Comparison of ENCODE assay signal across 18 cellular contexts in the genomic region with DNA sequence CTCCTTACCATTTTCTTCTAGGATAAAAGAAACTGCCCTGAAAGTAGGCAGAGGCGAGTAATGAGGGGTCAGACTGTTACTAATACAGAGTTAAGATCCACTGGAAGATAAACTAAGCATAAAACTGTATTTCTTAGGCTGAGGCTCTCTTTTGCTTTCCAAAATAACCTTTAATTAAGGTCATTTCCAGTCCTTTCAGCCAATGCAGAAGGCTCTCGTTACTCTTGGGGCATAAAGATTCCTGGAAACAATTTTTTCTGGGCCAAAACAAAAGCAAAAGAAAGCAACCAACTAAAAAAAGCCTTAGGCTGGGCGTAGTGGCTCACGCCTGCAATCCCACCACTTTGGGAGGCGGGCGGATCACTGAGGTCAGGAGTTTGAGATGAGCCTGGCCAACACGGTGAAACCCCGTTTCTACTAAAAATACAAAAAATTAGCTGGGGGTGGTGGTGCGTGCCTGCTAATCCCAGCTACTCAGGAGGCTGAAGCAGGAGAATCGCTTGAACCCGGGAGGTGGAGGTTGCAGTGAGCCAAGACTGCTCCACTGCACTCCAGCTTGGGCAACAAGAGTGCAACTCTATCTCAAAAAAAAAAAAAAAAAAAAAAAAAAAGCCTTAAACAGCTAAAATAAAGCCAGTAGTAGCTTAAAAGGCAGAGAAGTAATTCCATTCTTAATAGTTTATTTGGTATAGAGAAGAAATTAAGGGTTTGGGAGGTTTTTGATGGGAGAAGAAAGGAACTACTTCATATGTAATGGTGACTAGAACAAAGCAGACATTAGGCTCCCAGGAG.
DNase-seq lines count a peak whose midpoint lies in the region; ATAC-seq and TF ChIP-seq lines count a peak whose summit lies in the region.
"Had no signal": no experiment of that assay in that cellular context is flagged by ENCODE, and none has a peak within 500 bp of the region (broad histone marks: within the 10 kb centered on the region; RNA-seq: fewer than 3 reads in every experiment).

No MANE protein-coding gene starts in this region.

- peak overlapping the region in 1 of 2 donors; percentile 22 for H3K27ac ChIP-seq in right atrium auricular region
- H3K27ac ChIP-seq in aorta (ENCODE audit: low read depth in 1 of 2, low read length in 2 of 2) = no peak overlapping the region
- H3K27ac ChIP-seq: right lobe of liver had no signal

- peak overlapping the region; percentile 95 for H3K27ac Mint-ChIP-seq in mesothelial cell of epicardium
- H3K27ac Mint-ChIP-seq: activated CD8-positive, alpha-beta memory T cell treated with anti-CD3 and anti-CD28 coated beads, Interleukin-2, amount 10 ng/mL, durations not matched to agents 7 days and 5 days; CD4-positive, alpha-beta T cell; T-helper 1 cell treated with Interleukin-12 subunit alpha and Interleukin-12 subunit beta and Interleukin-4 antibody, amounts not matched to agents 30 μg/mL and 1 μg/mL, for 36 hours had no signal

- H3K27me3 ChIP-seq in right atrium auricular region (no peaks in the 10 kb centered on the region), aorta (ENCODE audit: control insufficient read depth in 1 of 2, insufficient read depth in 2 of 2, low read length in 1 of 2) (no peaks in the 10 kb centered on the region)
- H3K27me3 ChIP-seq: right lobe of liver had no signal

- peaks cover 2% of the 10 kb centered on the region for H3K36me3 Mint-ChIP-seq in mesothelial cell of epicardium

- no peaks in the 10 kb centered on the region for H3K27me3 Mint-ChIP-seq in mesothelial cell of epicardium (ENCODE audit: low read depth)
- H3K27me3 Mint-ChIP-seq: activated CD8-positive, alpha-beta memory T cell treated with anti-CD3 and anti-CD28 coated beads, Interleukin-2, amount 10 ng/mL, durations not matched to agents 7 days and 5 days; CD4-positive, alpha-beta T cell had no signal

- WGBS in aorta, 2 donors = 56 to 70% methylated on average over 11 of the region's 11 CpGs

- DNase-seq in left ventricle myocardium superior (no peak), right atrium auricular region (ENCODE audit: low spot score) (no peak), cerebellar cortex (ENCODE audit: low spot score) (peak; percentile 12), mesothelial cell of epicardium (ENCODE audit: low spot score in 2 of 2, unreplicated experiment in 2 of 2) (no peak), aorta (peak in 1 of 2 donors; percentile 50), occipital lobe (lab: John Stamatoyannopoulos, UW) (no peak), NCI-H146 treated with DMSO at 0.1 percent for 48 hours (lab: John Stamatoyannopoulos, UW; ENCODE audit: unreplicated experiment) (no peak), NCI-H1930 (lab: John Stamatoyannopoulos, UW) (no peak)
- DNase-seq: ACHN; activated CD4-positive, CD25-positive, alpha-beta regulatory T cell; activated CD8-positive, alpha-beta memory T cell treated with anti-CD3 and anti-CD28 coated beads, Interleukin-2, amount 10 ng/mL, durations not matched to agents 7 days and 5 days; CD4-positive, alpha-beta T cell; DMS79 treated with DMSO at 0.1 percent for 48 hours; glutamatergic neuron; NCI-H187; right lobe of liver; stimulated activated CD4-positive, alpha-beta T cell treated with anti-CD3 and anti-CD28 coated beads, Interleukin-2, amount 100 ng/mL, for 24 hours had no signal

- no peaks in the 10 kb centered on the region for H3K4me1 ChIP-seq in right atrium auricular region
- peaks cover 0 to 3% of the 10 kb centered on the region in 2 donors for H3K4me1 ChIP-seq in aorta (ENCODE audit: control insufficient read depth in 1 of 2, insufficient read depth in 2 of 2, low read length in 2 of 2)
- H3K4me1 ChIP-seq: right lobe of liver had no signal

- no peaks in the 10 kb centered on the region for H3K9me3 ChIP-seq in right atrium auricular region
- no peaks in the 10 kb centered on the region for H3K9me3 ChIP-seq in aorta (ENCODE audit: control insufficient read depth, low read length)
- H3K9me3 ChIP-seq: right lobe of liver had no signal

- peak; percentile 41 for ATAC-seq in left ventricle myocardium superior
- ATAC-seq in aorta (ENCODE audit: low FRiP score) = peak; percentile 64
- ATAC-seq: activated CD8-positive, alpha-beta memory T cell treated with anti-CD3 and anti-CD28 coated beads, Interleukin-2, amount 10 ng/mL, durations not matched to agents 7 days and 5 days; right lobe of liver had no signal

- intact Hi-C loops in left ventricle myocardium superior (cut with micrococcal nuclease) = no loop called here
- intact Hi-C loops in aorta (cut with DNase I) = no loop called here

- H3K4me3 Mint-ChIP-seq in mesothelial cell of epicardium = no peak overlapping the region
- H3K4me3 Mint-ChIP-seq: activated CD8-positive, alpha-beta memory T cell treated with anti-CD3 and anti-CD28 coated beads, Interleukin-2, amount 10 ng/mL, durations not matched to agents 7 days and 5 days; CD4-positive, alpha-beta T cell; T-helper 1 cell treated with Interleukin-12 subunit alpha and Interleukin-12 subunit beta and Interleukin-4 antibody, amounts not matched to agents 30 μg/mL and 1 μg/mL, for 36 hours had no signal

- H3K4me3 ChIP-seq in right atrium auricular region = no peak overlapping the region
- no peak overlapping the region for H3K4me3 ChIP-seq in aorta (ENCODE audit: low read length in 2 of 2)
- H3K4me3 ChIP-seq: right lobe of liver had no signal

- H3K36me3 ChIP-seq in right atrium auricular region (no peaks in the 10 kb centered on the region), aorta (ENCODE audit: control insufficient read depth in 1 of 2, insufficient read depth in 2 of 2, low read length in 1 of 2) (no peaks in the 10 kb centered on the region)
- H3K36me3 ChIP-seq: right lobe of liver had no signal

- H3K9me3 Mint-ChIP-seq in mesothelial cell of epicardium = no peaks in the 10 kb centered on the region
- H3K9me3 Mint-ChIP-seq: CD4-positive, alpha-beta T cell; T-helper 1 cell treated with Interleukin-12 subunit alpha and Interleukin-12 subunit beta and Interleukin-4 antibody, amounts not matched to agents 30 μg/mL and 1 μg/mL, for 36 hours had no signal

- TF ChIP-seq CTCF in right atrium auricular region (IDR thresholded peaks at IDR 0.05) (no peak), mesothelial cell of epicardium (IDR thresholded peaks at IDR 0.05; ENCODE audit: unreplicated experiment) (no peak)

- H3K4me1 Mint-ChIP-seq in mesothelial cell of epicardium = peaks cover 16% of the 10 kb centered on the region
- H3K4me1 Mint-ChIP-seq: activated CD8-positive, alpha-beta memory T cell treated with anti-CD3 and anti-CD28 coated beads, Interleukin-2, amount 10 ng/mL, durations not matched to agents 7 days and 5 days had no signal
